Comparison of ENCODE assay signal across 2 cellular contexts in the genomic region with DNA sequence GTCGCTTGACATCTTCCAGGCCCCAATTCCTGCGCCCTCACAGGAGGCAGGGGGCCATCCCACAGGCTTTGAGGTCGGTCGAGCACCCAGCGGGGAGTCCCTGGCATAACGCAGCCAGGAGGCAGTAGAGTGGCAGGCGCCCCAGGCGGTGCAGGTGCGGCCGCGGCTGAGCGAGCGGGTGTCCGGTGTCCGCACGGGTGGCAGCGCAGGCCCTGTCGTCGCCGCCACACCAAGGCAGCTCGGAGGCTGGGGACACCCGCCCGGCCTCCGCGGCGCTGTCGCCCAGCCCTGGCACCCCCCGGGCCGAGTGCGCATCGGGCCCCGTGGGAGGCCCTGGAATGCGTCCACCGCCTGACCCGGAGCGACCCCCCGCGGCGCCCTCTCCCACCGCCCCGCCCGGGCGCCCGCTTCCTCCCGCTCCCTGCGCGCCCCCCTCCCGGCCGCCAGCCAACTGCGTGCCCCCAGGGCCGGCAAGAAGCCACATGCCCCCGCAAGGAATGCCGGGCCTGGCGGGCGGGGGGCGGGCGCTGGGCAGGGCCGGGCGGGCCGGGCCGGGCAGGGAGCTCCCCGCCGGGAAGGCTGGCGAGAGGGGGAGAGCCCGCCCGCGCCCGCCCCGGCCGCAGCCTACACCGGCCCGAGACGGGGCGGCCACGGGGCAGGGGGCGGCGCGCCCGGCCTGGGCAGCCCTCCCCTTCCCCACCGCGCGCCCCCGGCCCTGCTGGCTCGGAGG.
A peak's percentile ranks its signal among the peaks of the same experiment; 100 is the strongest.
TF ChIP-seq lines count a peak whose summit lies in the region.

No MANE protein-coding gene starts in this region.

TF ChIP-seq in HCT116, 20 proteins besides CTCF, POLR2A, EP300 and RAD21:
- TF ChIP-seq TCF7L2 (IDR thresholded peaks at IDR 0.05; ENCODE audit: borderline replicate concordance, extremely low read depth, insufficient read depth, insufficient read length) (peak; percentile 76), SRF (IDR thresholded peaks at IDR 0.05; ENCODE audit: low read depth) (no peak), SIN3A (IDR thresholded peaks at IDR 0.05; ENCODE audit: low read depth) (no peak), YY1 (IDR thresholded peaks at IDR 0.05; ENCODE audit: extremely low read depth, insufficient replicate concordance, low read depth, low read length) (no peak), CEBPB (IDR thresholded peaks at IDR 0.05; ENCODE audit: low read depth) (no peak), EZH2 (IDR thresholded peaks at IDR 0.05) (no peak), EZH2phosphoT487 (IDR thresholded peaks at IDR 0.05; ENCODE audit: borderline replicate concordance) (no peak), CBX3 (IDR thresholded peaks at IDR 0.05; ENCODE audit: low read depth) (peak; percentile 33; the same call in 1 of the 2 replicates), ELF1 (IDR thresholded peaks at IDR 0.05; ENCODE audit: borderline replicate concordance, low read depth) (no peak), ZFX (IDR thresholded peaks at IDR 0.05) (peak; percentile 58)
- TF ChIP-seq, protein P1, sequence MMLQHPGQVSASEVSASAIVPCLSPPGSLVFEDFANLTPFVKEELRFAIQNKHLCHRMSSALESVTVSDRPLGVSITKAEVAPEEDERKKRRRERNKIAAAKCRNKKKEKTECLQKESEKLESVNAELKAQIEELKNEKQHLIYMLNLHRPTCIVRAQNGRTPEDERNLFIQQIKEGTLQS (IDR thresholded peaks at IDR 0.05): no peak

TF ChIP-seq in SK-N-SH, 30 proteins besides CTCF, POLR2A, EP300 and RAD21:
- TF ChIP-seq NFIC (IDR thresholded peaks at IDR 0.05; ENCODE audit: borderline replicate concordance) (peak; percentile 25), EZH2phosphoT487 (IDR thresholded peaks at IDR 0.05; ENCODE audit: borderline replicate concordance, low read depth) (no peak)
